8 cellular contexts compared by ENCODE assay signal in genomic region chr7:22488643-22489462, GRCh38. TPM values are rescaled to one million over a fixed set of nuclear protein-coding genes. Genes with fewer than 3 reads are reported as not detected.
DNase-seq lines count a peak whose midpoint lies in the region; ATAC-seq, FAIRE-seq and TF ChIP-seq lines count a peak whose summit lies in the region.

No MANE protein-coding gene starts in this region.

- no peaks in the 10 kb centered on the region for H3K36me3 Mint-ChIP-seq in progenitor cell of endocrine pancreas (ENCODE audit: insufficient read depth)

- H3K9me3 ChIP-seq in RWPE2 (ENCODE audit: severe bottlenecking): no peaks in the 10 kb centered on the region

- FAIRE-seq in GM19239 (lab: Jason Lieb, UNC): peak; percentile 88

- H3K27me3 Mint-ChIP-seq in progenitor cell of endocrine pancreas: peaks cover 5% of the 10 kb centered on the region

- no peak overlapping the region for H3K4me3 Mint-ChIP-seq in progenitor cell of endocrine pancreas (ENCODE audit: low read depth)

- DNase-seq in Ammon's horn (ENCODE audit: low spot score) (peak; percentile 91), GM19239 (ENCODE audit: insufficient read length, low spot score) (peak; percentile 44), LoVo (ENCODE audit: low spot score) (peak; percentile 78), RWPE2 (ENCODE audit: low spot score) (no peak), glomerular visceral epithelial cell (ENCODE audit: extremely low spot score) (peak; percentile 60), progenitor cell of endocrine pancreas (ENCODE audit: low spot score, unreplicated experiment) (peak; percentile 65)
- DNase-seq in activated naive CD4-positive, alpha-beta T cell treated with Interleukin-2 at 50 U/mL for 16 hours: peak; percentile 57

- H3K4me3 ChIP-seq in RWPE2 (ENCODE audit: severe bottlenecking): no peak overlapping the region

- H3K27ac Mint-ChIP-seq in progenitor cell of endocrine pancreas: no peak overlapping the region

- no peaks in the 10 kb centered on the region for H3K4me1 ChIP-seq in RWPE2 (ENCODE audit: insufficient read depth, poor library complexity, severe bottlenecking)

- H3K36me3 ChIP-seq in RWPE2 (ENCODE audit: low read depth): peaks cover 10% of the 10 kb centered on the region; the same call in 1 of the 2 replicates

- H3K27ac ChIP-seq in RWPE2 (ENCODE audit: poor library complexity, severe bottlenecking): no peak overlapping the region

- no peaks in the 10 kb centered on the region for H3K27me3 ChIP-seq in RWPE2 (ENCODE audit: insufficient read depth, poor library complexity, severe bottlenecking)

- ATAC-seq in RWPE2 (ENCODE audit: low read depth) (peak; percentile 76), HG02981 (IDR thresholded peaks at IDR 0.05; ENCODE audit: unreplicated experiment) (no peak)

- peak; percentile 92 for TF ChIP-seq CTCF in RWPE2 (IDR thresholded peaks at IDR 0.05; ENCODE audit: poor library complexity, severe bottlenecking)
- TF ChIP-seq CTCF in progenitor cell of endocrine pancreas (IDR thresholded peaks at IDR 0.05; ENCODE audit: unreplicated experiment): peak; percentile 96

- no peaks in the 10 kb centered on the region for H3K4me1 Mint-ChIP-seq in progenitor cell of endocrine pancreas (ENCODE audit: low read depth)

- H3K9me3 Mint-ChIP-seq in progenitor cell of endocrine pancreas (ENCODE audit: low read depth): no peaks in the 10 kb centered on the region

RNA-seq across cellular contexts. Expression of gene STEAP1B, which starts 11.1 kb away (rescaled TPM):
- total RNA-seq in progenitor cell of endocrine pancreas: 0.89 and 1.2 TPM in 2 replicates
